ENCODE assay signal across 15 cellular contexts in the genomic region with DNA sequence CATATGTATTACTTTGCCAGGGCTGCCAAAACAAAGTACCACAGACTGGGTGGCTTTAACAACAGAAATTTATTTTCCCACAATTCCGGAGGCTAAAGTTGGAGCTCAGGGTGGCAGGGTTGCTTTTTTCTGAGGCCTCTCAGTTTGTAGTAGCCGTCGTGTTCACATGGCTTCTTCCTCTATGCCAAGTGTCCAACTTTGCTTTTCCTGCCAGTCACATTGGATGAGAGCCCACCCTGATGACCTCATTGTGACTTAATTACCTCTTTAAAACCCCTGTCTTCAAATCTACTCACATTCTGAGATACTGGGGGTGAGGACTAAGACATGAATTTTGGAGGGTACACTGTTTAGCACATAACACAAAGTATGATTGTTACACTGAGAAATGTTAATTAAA. TPM values are rescaled to one million over a fixed set of nuclear protein-coding genes. Genes with fewer than 3 reads are reported as not detected.
"Had no signal": no experiment of that assay in that cellular context is flagged by ENCODE, and none has a peak within 500 bp of the region (broad histone marks: within the 10 kb centered on the region; RNA-seq: fewer than 3 reads in every experiment).

No MANE protein-coding gene starts in this region.

- H3K27me3 ChIP-seq: esophagus muscularis mucosa, neutrophil, right lobe of liver, spleen, transverse colon had no signal

- H3K9me3 ChIP-seq: esophagus muscularis mucosa, neutrophil, right lobe of liver, spleen, transverse colon had no signal

- H3K4me3 Mint-ChIP-seq: naive thymus-derived CD4-positive, alpha-beta T cell; stimulated activated memory B cell treated with anti-CD40 and anti-IgM and Interleukin-4, amounts not matched to agents 10 μg/mL and 1 μg/mL and 100 μg/mL, for 72 hours had no signal

- H3K4me1 Mint-ChIP-seq: stimulated activated memory B cell treated with anti-CD40 and anti-IgM and Interleukin-4, amounts not matched to agents 10 μg/mL and 1 μg/mL and 100 μg/mL, for 72 hours had no signal

- H3K4me3 ChIP-seq: esophagus muscularis mucosa, right lobe of liver, spleen, transverse colon had no signal

- DNase-seq: activated CD4-positive, alpha-beta T cell treated with anti-CD3 and anti-CD28 coated beads, Interleukin-2, amount 50 U/mL, for 1 hour; activated naive CD4-positive, alpha-beta T cell treated with anti-CD3 and anti-CD28 coated beads, Interleukin-2, amount 50 U/mL, for 16 hours; activated T-cell treated with anti-CD3 and anti-CD28 coated beads, Interleukin-2, amount 50 U/mL, for 1 hour; foreskin fibroblast; islet precursor cell; naive thymus-derived CD4-positive, alpha-beta T cell; right lobe of liver; spleen; stimulated activated CD4-positive, alpha-beta T cell treated with anti-CD3 and anti-CD28 coated beads, Interleukin-1b, Interleukin-23, amount 100 ng/mL, for 48 hours; T-helper 2 cell; transverse colon had no signal

- H3K27ac Mint-ChIP-seq: stimulated activated memory B cell treated with anti-CD40 and anti-IgM and Interleukin-4, amounts not matched to agents 10 μg/mL and 1 μg/mL and 100 μg/mL, for 72 hours had no signal

- H3K4me1 ChIP-seq: right lobe of liver, transverse colon had no signal

- H3K9me3 Mint-ChIP-seq: naive thymus-derived CD4-positive, alpha-beta T cell; stimulated activated memory B cell treated with anti-CD40 and anti-IgM and Interleukin-4, amounts not matched to agents 10 μg/mL and 1 μg/mL and 100 μg/mL, for 72 hours had no signal

- H3K27ac ChIP-seq: neutrophil, right lobe of liver, spleen, transverse colon had no signal

- H3K27me3 Mint-ChIP-seq: stimulated activated memory B cell treated with anti-CD40 and anti-IgM and Interleukin-4, amounts not matched to agents 10 μg/mL and 1 μg/mL and 100 μg/mL, for 72 hours had no signal

- ATAC-seq: naive thymus-derived CD4-positive, alpha-beta T cell; right lobe of liver; stimulated activated memory B cell treated with anti-CD40 and anti-IgM and Interleukin-4, amounts not matched to agents 10 μg/mL and 1 μg/mL and 100 μg/mL, for 72 hours had no signal

RNA-seq across cellular contexts. Expression of gene ECT2L, which starts 9.9 kb away (rescaled TPM):
- total RNA-seq: mononuclear cell, right lobe of liver had no signal
